29 cellular contexts compared by ENCODE assay signal in the genomic region with DNA sequence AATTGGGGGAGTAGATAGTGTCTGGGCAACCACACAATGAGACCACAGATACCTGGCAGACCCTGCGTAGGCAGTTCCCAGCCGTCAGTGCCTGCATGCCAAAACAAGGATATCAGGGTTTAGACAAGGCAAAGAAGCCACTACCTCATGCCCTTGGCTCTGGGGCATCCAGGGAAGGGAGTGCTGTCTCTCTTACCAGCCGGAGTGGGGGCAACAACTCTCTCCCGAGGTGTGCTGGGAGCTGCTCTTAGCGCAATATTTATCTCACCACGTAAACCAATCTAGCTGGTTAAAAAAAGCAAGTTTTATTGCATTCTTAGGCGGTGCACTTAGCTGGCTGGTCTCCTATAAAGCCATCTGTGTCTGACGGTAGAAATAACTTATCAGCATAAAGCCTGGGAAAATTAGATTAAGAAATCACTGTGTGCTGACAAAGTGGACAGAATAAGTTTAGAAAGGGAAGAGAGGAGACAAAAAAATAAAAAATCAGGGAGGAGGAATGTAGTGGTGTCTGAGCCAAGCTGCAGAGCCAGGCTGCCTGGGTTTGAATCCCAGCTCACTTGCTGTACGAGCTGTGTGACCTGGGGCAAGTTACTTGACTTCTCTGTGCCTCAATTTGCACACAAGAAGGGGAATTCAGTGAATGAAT.
DNase-seq lines count a peak whose midpoint lies in the region; ATAC-seq and TF ChIP-seq lines count a peak whose summit lies in the region.
"Had no signal": no experiment of that assay in that cellular context is flagged by ENCODE, and none has a peak within 500 bp of the region (broad histone marks: within the 10 kb centered on the region; RNA-seq: fewer than 3 reads in every experiment).

No MANE protein-coding gene starts in this region.

- H3K9me3 ChIP-seq in right atrium auricular region (no peaks in the 10 kb centered on the region), stomach smooth muscle (ENCODE audit: control insufficient read depth in 2 of 2, low read length in 2 of 2) (no peaks in the 10 kb centered on the region)
- H3K9me3 ChIP-seq: colonic mucosa, thyroid gland had no signal

- no peaks in the 10 kb centered on the region for H3K27me3 Mint-ChIP-seq in activated CD4-positive, alpha-beta memory T cell treated with anti-CD3 and anti-CD28 coated beads, Interleukin-2, amount 10 ng/mL, durations not matched to agents 7 days and 5 days

- ATAC-seq in HG03139 (IDR thresholded peaks at IDR 0.05; ENCODE audit: unreplicated experiment): no peak
- ATAC-seq: activated T-helper 17 cell treated with anti-CD3 and anti-CD28 coated beads, Interleukin-2, amount 50 U/mL, for 72 hours; left colon; natural killer cell; Panc1 had no signal

- no peak overlapping the region for H3K27ac Mint-ChIP-seq in activated CD4-positive, alpha-beta memory T cell treated with anti-CD3 and anti-CD28 coated beads, Interleukin-2, amount 10 ng/mL, durations not matched to agents 7 days and 5 days
- H3K27ac Mint-ChIP-seq: activated naive CD8-positive, alpha-beta T cell; activated T-helper 17 cell treated with anti-CD3 and anti-CD28 coated beads, Interleukin-2, amount 50 U/mL, for 72 hours; HFFc6; natural killer cell; T-helper 2 cell treated with Interferon-gamma antibody and Interleukin-4, amounts not matched to agents 5 μg/mL and 100 μg/mL, for 36 hours had no signal

- H3K9me3 Mint-ChIP-seq in activated CD4-positive, alpha-beta memory T cell treated with anti-CD3 and anti-CD28 coated beads, Interleukin-2, amount 10 ng/mL, durations not matched to agents 7 days and 5 days: no peaks in the 10 kb centered on the region
- H3K9me3 Mint-ChIP-seq: activated T-helper 17 cell treated with anti-CD3 and anti-CD28 coated beads, Interleukin-2, amount 50 U/mL, for 72 hours; HFFc6; T-helper 2 cell treated with Interferon-gamma antibody and Interleukin-4, amounts not matched to agents 5 μg/mL and 100 μg/mL, for 36 hours had no signal

- no peak for TF ChIP-seq POLR2A in NB4 (IDR thresholded peaks at IDR 0.05; ENCODE audit: extremely low read depth, insufficient read length)

- POLR2A ChIA-PET in activated CD4-positive, alpha-beta memory T cell treated with anti-CD3 and anti-CD28 coated beads, Interleukin-2, amount 10 ng/mL, durations not matched to agents 7 days and 5 days (lab: Charles Lee): no interaction called here

- H3K36me3 ChIP-seq in right atrium auricular region (no peaks in the 10 kb centered on the region), stomach smooth muscle (ENCODE audit: control insufficient read depth in 2 of 2, insufficient read depth in 2 of 2, low read length in 2 of 2) (no peaks in the 10 kb centered on the region)
- H3K36me3 ChIP-seq: colonic mucosa, thyroid gland had no signal

- no peaks in the 10 kb centered on the region for H3K4me1 Mint-ChIP-seq in activated CD4-positive, alpha-beta memory T cell treated with anti-CD3 and anti-CD28 coated beads, Interleukin-2, amount 10 ng/mL, durations not matched to agents 7 days and 5 days
- H3K4me1 Mint-ChIP-seq: activated T-helper 17 cell treated with anti-CD3 and anti-CD28 coated beads, Interleukin-2, amount 50 U/mL, for 72 hours; natural killer cell had no signal

- peak; percentile 3 for DNase-seq in NB4 (ENCODE audit: low read depth)
- peak; percentile 19 for DNase-seq in astrocyte of the hippocampus (ENCODE audit: low read depth, low spot score)
- DNase-seq in right atrium auricular region (ENCODE audit: low spot score): no peak
- DNase-seq in activated CD4-positive, alpha-beta memory T cell treated with anti-CD3 and anti-CD28 coated beads, Interleukin-2, amount 10 ng/mL, durations not matched to agents 7 days and 5 days: no peak
- no peak for DNase-seq in stimulated activated CD4-positive, alpha-beta T cell treated with anti-CD3 and anti-CD28 coated beads, Interleukin-4, amount 100 ng/mL, for 24 hours
- DNase-seq: activated CD8-positive, alpha-beta memory T cell treated with anti-CD3 and anti-CD28 coated beads, Interleukin-2, amount 50 U/mL, for 4 hours; AML-193; colonic mucosa; DMS53; GF-D8; HFFc6; left colon; midbrain; natural killer cell; NCI-H1048; NCI-H2081 treated with DMSO at 0.1 percent for 48 hours; NCI-H446 treated with DMSO at 0.1 percent for 48 hours; NK-92 treated with Interleukin-12 subunit alpha and Interleukin-12 subunit beta, amount 100 ng/mL, for 24 hours; stimulated activated CD4-positive, alpha-beta T cell treated with anti-CD3 and anti-CD28 coated beads, Interleukin-2, amount 100 ng/mL, for 48 hours; stimulated activated naive CD4-positive, alpha-beta T cell treated with Interleukin-2 at 50 U/mL for 16 hours; thyroid gland had no signal

- CTCF ChIA-PET in activated CD4-positive, alpha-beta memory T cell treated with anti-CD3 and anti-CD28 coated beads, Interleukin-2, amount 10 ng/mL, durations not matched to agents 7 days and 5 days (lab: Charles Lee): no interaction called here

- H3K27me3 ChIP-seq in right atrium auricular region: no peaks in the 10 kb centered on the region
- peaks cover 0 to 2% of the 10 kb centered on the region in 2 donors for H3K27me3 ChIP-seq in stomach smooth muscle (ENCODE audit: control insufficient read depth in 1 of 2, insufficient read depth in 2 of 2, low read length in 2 of 2)
- H3K27me3 ChIP-seq: colonic mucosa, thyroid gland had no signal

- H3K4me1 ChIP-seq in right atrium auricular region: peaks cover 0 to 30% of the 10 kb centered on the region in 2 donors
- peaks cover 12% of the 10 kb centered on the region for H3K4me1 ChIP-seq in stomach smooth muscle (ENCODE audit: control insufficient read depth, insufficient read depth, low read length)
- H3K4me1 ChIP-seq: colonic mucosa, thyroid gland had no signal

- H3K36me3 Mint-ChIP-seq in activated CD4-positive, alpha-beta memory T cell treated with anti-CD3 and anti-CD28 coated beads, Interleukin-2, amount 10 ng/mL, durations not matched to agents 7 days and 5 days (ENCODE audit: low read depth): no peaks in the 10 kb centered on the region
- H3K36me3 Mint-ChIP-seq: activated naive CD8-positive, alpha-beta T cell; natural killer cell had no signal

- H3K9ac ChIP-seq in stomach smooth muscle (ENCODE audit: low read length in 2 of 2): no peak overlapping the region

- H3K4me3 ChIP-seq in NB4 (ENCODE audit: low read depth, low read length): no peak overlapping the region
- H3K4me3 ChIP-seq in right atrium auricular region: no peak overlapping the region
- peak overlapping the region in 1 of 2 donors; percentile 22 for H3K4me3 ChIP-seq in stomach smooth muscle (ENCODE audit: low read length in 2 of 2)
- H3K4me3 ChIP-seq: colonic mucosa, SK-N-MC, skin epidermis, thyroid gland had no signal

- TF ChIP-seq CTCF in NB4 (IDR thresholded peaks at IDR 0.05; ENCODE audit: low read depth, low read length) (no peak), right atrium auricular region (IDR thresholded peaks at IDR 0.05) (no peak)

- H3K4me3 Mint-ChIP-seq in activated CD4-positive, alpha-beta memory T cell treated with anti-CD3 and anti-CD28 coated beads, Interleukin-2, amount 10 ng/mL, durations not matched to agents 7 days and 5 days: no peak overlapping the region
- H3K4me3 Mint-ChIP-seq: activated naive CD8-positive, alpha-beta T cell; activated T-helper 17 cell treated with anti-CD3 and anti-CD28 coated beads, Interleukin-2, amount 50 U/mL, for 72 hours; HFFc6; natural killer cell; T-helper 2 cell treated with Interferon-gamma antibody and Interleukin-4, amounts not matched to agents 5 μg/mL and 100 μg/mL, for 36 hours had no signal

- peak overlapping the region; percentile 34 to 66 for H3K27ac ChIP-seq in right atrium auricular region
- H3K27ac ChIP-seq in stomach smooth muscle (ENCODE audit: low read length): peak overlapping the region; percentile 6
- H3K27ac ChIP-seq: colonic mucosa, SK-N-MC, skin epidermis, thyroid gland had no signal

Comparison
In these comparisons a context has a peak if more than half of its experiments do, and no peak if none do; other contexts are left out.
1. DNase-seq: peak in NB4 (single experiment) and astrocyte of the hippocampus (single experiment); none in right atrium auricular region (single experiment), activated CD4-positive, alpha-beta memory T cell treated with anti-CD3 and anti-CD28 coated beads, Interleukin-2, amount 10 ng/mL, durations not matched to agents 7 days and 5 days (single experiment) and stimulated activated CD4-positive, alpha-beta T cell treated with anti-CD3 and anti-CD28 coated beads, Interleukin-4, amount 100 ng/mL, for 24 hours (single experiment).